In the genomic region with DNA sequence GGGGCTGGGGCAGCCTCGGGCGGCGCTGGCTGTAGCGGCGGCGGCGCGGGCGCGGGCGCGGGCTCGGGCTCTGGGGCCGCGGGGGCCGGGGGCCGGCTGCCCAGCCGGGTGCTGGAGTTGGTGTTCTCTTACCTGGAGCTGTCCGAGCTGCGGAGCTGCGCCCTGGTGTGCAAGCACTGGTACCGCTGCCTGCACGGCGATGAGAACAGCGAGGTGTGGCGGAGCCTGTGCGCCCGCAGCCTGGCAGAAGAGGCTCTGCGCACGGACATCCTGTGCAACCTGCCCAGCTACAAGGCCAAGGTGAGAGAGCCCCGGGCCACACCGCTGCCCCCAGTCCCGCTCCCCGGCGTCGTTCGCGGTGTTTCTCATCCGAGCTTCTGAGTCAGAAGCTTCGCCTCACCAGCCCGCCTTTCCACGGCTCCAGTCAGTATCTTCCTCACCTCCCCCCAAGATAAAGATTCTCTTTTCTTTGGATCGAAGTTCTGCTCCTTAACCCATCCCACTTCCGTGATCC, we compare ENCODE assay signal across 8 cellular contexts. TPM values are rescaled to one million over a fixed set of nuclear protein-coding genes. Genes with fewer than 3 reads are reported as not detected.
DNase-seq lines count a peak whose midpoint lies in the region; ATAC-seq and TF ChIP-seq lines count a peak whose summit lies in the region.

No MANE protein-coding gene starts in this region.

- no peaks in the 10 kb centered on the region for H3K36me3 ChIP-seq in Peyer's patch
- H3K36me3 ChIP-seq in heart right ventricle = peaks cover 0 to 26% (median 0%) of the 10 kb centered on the region in 9 donors
- no peaks in the 10 kb centered on the region for H3K36me3 ChIP-seq in rectal smooth muscle tissue (ENCODE audit: control insufficient read depth, insufficient read depth, low read length)

- peaks cover 13% of the 10 kb centered on the region for H3K36me3 Mint-ChIP-seq in activated naive CD4-positive, alpha-beta T cell treated with anti-CD3 and anti-CD28 coated beads, Interleukin-2, amount 10 ng/mL, durations not matched to agents 7 days and 5 days

- peaks cover 48% of the 10 kb centered on the region for H3K4me1 Mint-ChIP-seq in activated naive CD4-positive, alpha-beta T cell treated with anti-CD3 and anti-CD28 coated beads, Interleukin-2, amount 10 ng/mL, durations not matched to agents 7 days and 5 days

- TF ChIP-seq POLR2A in Peyer's patch (IDR thresholded peaks at IDR 0.05) = no peak

- peak; percentile 32 for DNase-seq in A172 (ENCODE audit: low spot score)
- DNase-seq in Peyer's patch = peak in 2 of 3 donors; percentile 47 to 74
- peak; percentile 68 for DNase-seq in activated naive CD4-positive, alpha-beta T cell treated with anti-CD3 and anti-CD28 coated beads, Interleukin-2, amount 10 ng/mL, durations not matched to agents 7 days and 5 days
- peak in 1 of 2 donors; percentile 31 for DNase-seq in heart right ventricle
- DNase-seq in mesenteric fat pad (ENCODE audit: low spot score) = no peak

- peak overlapping the region; percentile 77 for H3K9ac ChIP-seq in rectal smooth muscle tissue (ENCODE audit: low read length)

- peaks cover 0 to 18% (median 6%) of the 10 kb centered on the region in 4 donors for H3K4me1 ChIP-seq in Peyer's patch
- H3K4me1 ChIP-seq in heart right ventricle = peaks cover 3 to 53% (median 28%) of the 10 kb centered on the region in 9 donors
- H3K4me1 ChIP-seq in rectal smooth muscle tissue (ENCODE audit: control insufficient read depth, insufficient read depth, low read length) = peaks cover 15% of the 10 kb centered on the region

- intact Hi-C loops in heart right ventricle (cut with DNase I) = loop anchor here in 1 of 10 donors (10.0 kb wide), 1 partner anchor 376 kb away; the partner anchor contains the start of gene NCBP2

- no peaks in the 10 kb centered on the region for H3K9me3 ChIP-seq in Peyer's patch
- H3K9me3 ChIP-seq in heart right ventricle = no peaks in the 10 kb centered on the region

- H3K27ac ChIP-seq in Peyer's patch (peak overlapping the region; percentile 82 to 92 (median 88)), heart right ventricle (peak overlapping the region; percentile 61 to 91 (median 84)), rectal smooth muscle tissue (ENCODE audit: low read depth, low read length) (peak overlapping the region; percentile 66)

- H3K4me3 ChIP-seq in Peyer's patch (peak overlapping the region; percentile 65 to 86 (median 85)), heart right ventricle (peak overlapping the region; percentile 67 to 96 (median 79)), rectal smooth muscle tissue (ENCODE audit: low read length) (peak overlapping the region; percentile 82)

- peak overlapping the region; percentile 88 for H3K4me3 Mint-ChIP-seq in activated naive CD4-positive, alpha-beta T cell treated with anti-CD3 and anti-CD28 coated beads, Interleukin-2, amount 10 ng/mL, durations not matched to agents 7 days and 5 days

- no peaks in the 10 kb centered on the region for H3K9me3 Mint-ChIP-seq in activated naive CD4-positive, alpha-beta T cell treated with anti-CD3 and anti-CD28 coated beads, Interleukin-2, amount 10 ng/mL, durations not matched to agents 7 days and 5 days

- H3K27me3 Mint-ChIP-seq in activated naive CD4-positive, alpha-beta T cell treated with anti-CD3 and anti-CD28 coated beads, Interleukin-2, amount 10 ng/mL, durations not matched to agents 7 days and 5 days = peaks cover 3% of the 10 kb centered on the region

- TF ChIP-seq CTCF in Peyer's patch (IDR thresholded peaks at IDR 0.05) (no peak), heart right ventricle (IDR thresholded peaks at IDR 0.05) (no peak)

- ATAC-seq in GM18519 (IDR thresholded peaks at IDR 0.05; ENCODE audit: low FRiP score, unreplicated experiment) = peak; percentile 25
- ATAC-seq in HG03095 (IDR thresholded peaks at IDR 0.05; ENCODE audit: unreplicated experiment) = peak; percentile 29
- peak in 1 of 8 donors; percentile 5 for ATAC-seq in heart right ventricle

- CTCF ChIA-PET in activated naive CD4-positive, alpha-beta T cell treated with anti-CD3 and anti-CD28 coated beads, Interleukin-2, amount 10 ng/mL, durations not matched to agents 7 days and 5 days (lab: Charles Lee) = interaction anchor here (1.0 to 2.4 kb wide), 3 partner anchors 32 to 63 kb away, joined by 3 to 16 read pairs (median 3); no protein-coding TSS in a partner anchor

- H3K27me3 ChIP-seq in Peyer's patch (no peaks in the 10 kb centered on the region), heart right ventricle (no peaks in the 10 kb centered on the region), rectal smooth muscle tissue (ENCODE audit: control insufficient read depth, insufficient read depth, low read length) (no peaks in the 10 kb centered on the region)

- 1% methylated on average over 42 to 44 of the region's 44 CpGs for WGBS in heart right ventricle, 2 donors

- H3K27ac Mint-ChIP-seq in activated naive CD4-positive, alpha-beta T cell treated with anti-CD3 and anti-CD28 coated beads, Interleukin-2, amount 10 ng/mL, durations not matched to agents 7 days and 5 days = peak overlapping the region; percentile 90

RNA-seq across cellular contexts. Expression of gene FBXO45, which starts 0.6 kb away (rescaled TPM):
- total RNA-seq in A172 (2014; rRNA removed; shearing (Covaris generic)) = 22.7 and 28.7 TPM in 2 replicates
- total RNA-seq in Peyer's patch (1 to 10 TPM; 5.0 to 6.5 (median 5.9) TPM), heart right ventricle (10 to 100 TPM in 1 of 10 donors, 1 to 10 TPM in 9; 4.4 to 10.2 (median 5.9) TPM), mesenteric fat pad (7.7 TPM)
- 1 to 10 TPM; 2.0 to 4.8 TPM for polyA plus RNA-seq in heart right ventricle

RNA-seq across cellular contexts. Expression of gene WDR53, which starts 0.7 kb away (rescaled TPM):
- 12.8 and 13.9 TPM in 2 replicates for total RNA-seq in A172 (2014; rRNA removed; shearing (Covaris generic))
- 10 to 100 TPM in 1 of 4 donors, 1 to 10 TPM in 3; 1.9 to 12.4 (median 6.5) TPM for total RNA-seq in Peyer's patch
- total RNA-seq in heart right ventricle = 10 to 100 TPM in 2 of 10 donors, 1 to 10 TPM in 8; 5.8 to 10.8 (median 8.1) TPM
- polyA plus RNA-seq in heart right ventricle = 10 to 100 TPM in 1 of 2 donors, 1 to 10 TPM in 1; 8.3 to 14.7 TPM
- 7.3 TPM for total RNA-seq in mesenteric fat pad

RNA-seq across cellular contexts. Expression of gene SMCO1, which starts 53.9 kb away (rescaled TPM):
- not detected in 2 replicates for total RNA-seq in A172 (2014; rRNA removed; shearing (Covaris generic))
- total RNA-seq in Peyer's patch = not detected
- total RNA-seq in heart right ventricle = 100 to 1,000 TPM in 2 of 10 donors, 10 to 100 TPM in 8; 18.7 to 143 (median 58.8) TPM
- 10 to 100 TPM in 1 of 2 donors, 1 to 10 TPM in 1; 3.2 to 88.8 TPM for polyA plus RNA-seq in heart right ventricle
- not detected for total RNA-seq in mesenteric fat pad

Comparison
In these comparisons a context has a peak if more than half of its experiments do, and no peak if none do; other contexts are left out.
1. RNA of gene SMCO1, which starts 53.9 kb away (total RNA-seq): 18.7 to 143 TPM in heart right ventricle; not detected in A172, not detected in Peyer's patch and not detected in mesenteric fat pad (single experiment); every median in the first group is over 10 times any median in the second.
2. Peak in every context shown above with its lines, with median percentiles within 50 percentile points of each other: H3K27ac ChIP-seq and H3K4me3 ChIP-seq.